20 cellular contexts compared by ENCODE assay signal in genomic region chr11:130766650-130767297, GRCh38.
DNase-seq lines count a peak whose midpoint lies in the region; ATAC-seq and TF ChIP-seq lines count a peak whose summit lies in the region.
"Had no signal": no experiment of that assay in that cellular context is flagged by ENCODE, and none has a peak within 500 bp of the region (broad histone marks: within the 10 kb centered on the region; RNA-seq: fewer than 3 reads in every experiment).

No MANE protein-coding gene starts in this region.

- peak; percentile 21 for ATAC-seq in GM21619 (IDR thresholded peaks at IDR 0.05; ENCODE audit: unreplicated experiment)
- ATAC-seq: activated CD4-positive, CD25-positive, alpha-beta regulatory T cell treated with anti-CD3 and anti-CD28 coated beads, Interleukin-2, amount 50 U/mL, for 24 hours; gastrocnemius medialis; left ventricle myocardium superior; Right ventricle myocardium inferior; stimulated activated effector memory CD8-positive, alpha-beta T cell treated with anti-CD3 and anti-CD28 coated beads, Interleukin-12 subunit alpha, Interleukin-12 subunit beta, amount 100 ng/mL, for 72 hours; upper lobe of right lung had no signal

- H3K27ac Mint-ChIP-seq in activated CD4-positive, alpha-beta T cell treated with anti-CD3 and anti-CD28 coated beads, Interleukin-2, amount 10 ng/mL, durations not matched to agents 24 days and 14 days: no peak overlapping the region
- H3K27ac Mint-ChIP-seq in osteocyte (ENCODE audit: unreplicated experiment): peak overlapping the region; percentile 68
- H3K27ac Mint-ChIP-seq: stimulated activated effector memory CD8-positive, alpha-beta T cell treated with anti-CD3 and anti-CD28 coated beads, Interleukin-12 subunit alpha, Interleukin-12 subunit beta, amount 100 ng/mL, for 72 hours had no signal

- TF ChIP-seq CTCF in osteocyte (IDR thresholded peaks at IDR 0.05) (no peak), prostate gland (IDR thresholded peaks at IDR 0.05) (no peak)

- no peak for DNase-seq in activated CD4-positive, alpha-beta T cell treated with anti-CD3 and anti-CD28 coated beads, Interleukin-2, amount 10 ng/mL, durations not matched to agents 24 days and 14 days
- no peak for DNase-seq in activated CD4-positive, alpha-beta T cell treated with anti-CD3 and anti-CD28 coated beads, Interleukin-2, amount 50 U/mL, for 1 hour
- peak; percentile 46 for DNase-seq in NCI-H69 (lab: John Stamatoyannopoulos, UW)
- DNase-seq in osteocyte (ENCODE audit: extremely low spot score, unreplicated experiment): no peak
- no peak for DNase-seq in prostate gland (ENCODE audit: low spot score)
- DNase-seq in mesenteric fat pad (ENCODE audit: low spot score): no peak
- DNase-seq in activated naive CD4-positive, alpha-beta T cell treated with Interleukin-2 at 50 U/mL for 16 hours: no peak
- DNase-seq: DMS53, gastrocnemius medialis, left ventricle myocardium superior, NCI-H1436, posterior cingulate gyrus, spleen, upper lobe of right lung had no signal

- H3K9me3 Mint-ChIP-seq in activated CD4-positive, alpha-beta T cell treated with anti-CD3 and anti-CD28 coated beads, Interleukin-2, amount 10 ng/mL, durations not matched to agents 24 days and 14 days: no peaks in the 10 kb centered on the region
- H3K9me3 Mint-ChIP-seq in osteocyte (ENCODE audit: unreplicated experiment): no peaks in the 10 kb centered on the region
- H3K9me3 Mint-ChIP-seq: stimulated activated effector memory CD8-positive, alpha-beta T cell treated with anti-CD3 and anti-CD28 coated beads, Interleukin-12 subunit alpha, Interleukin-12 subunit beta, amount 100 ng/mL, for 72 hours had no signal

- 64% methylated on average over 2 of the region's 2 CpGs for WGBS in prostate gland

- peak overlapping the region; percentile 2 for H3K4me3 Mint-ChIP-seq in activated CD4-positive, alpha-beta T cell treated with anti-CD3 and anti-CD28 coated beads, Interleukin-2, amount 10 ng/mL, durations not matched to agents 24 days and 14 days
- H3K4me3 Mint-ChIP-seq in osteocyte (ENCODE audit: unreplicated experiment): no peak overlapping the region
- H3K4me3 Mint-ChIP-seq: stimulated activated effector memory CD8-positive, alpha-beta T cell treated with anti-CD3 and anti-CD28 coated beads, Interleukin-12 subunit alpha, Interleukin-12 subunit beta, amount 100 ng/mL, for 72 hours had no signal

- H3K4me3 ChIP-seq in prostate gland: no peak overlapping the region
- H3K4me3 ChIP-seq: coronary artery, gastrocnemius medialis, spleen, upper lobe of right lung had no signal

- no peaks in the 10 kb centered on the region for H3K4me1 ChIP-seq in prostate gland (replicated peaks)
- H3K4me1 ChIP-seq: upper lobe of right lung had no signal

- no peaks in the 10 kb centered on the region for H3K9me3 ChIP-seq in prostate gland
- H3K9me3 ChIP-seq: gastrocnemius medialis, spleen, upper lobe of right lung had no signal

- H3K27me3 Mint-ChIP-seq in activated CD4-positive, alpha-beta T cell treated with anti-CD3 and anti-CD28 coated beads, Interleukin-2, amount 10 ng/mL, durations not matched to agents 24 days and 14 days: peaks cover 7% of the 10 kb centered on the region
- H3K27me3 Mint-ChIP-seq in osteocyte (ENCODE audit: unreplicated experiment): no peaks in the 10 kb centered on the region

- peaks cover 8% of the 10 kb centered on the region for H3K4me1 Mint-ChIP-seq in activated CD4-positive, alpha-beta T cell treated with anti-CD3 and anti-CD28 coated beads, Interleukin-2, amount 10 ng/mL, durations not matched to agents 24 days and 14 days
- H3K4me1 Mint-ChIP-seq in osteocyte (ENCODE audit: unreplicated experiment): peaks cover 68% of the 10 kb centered on the region

- TF ChIP-seq POLR2A in prostate gland (IDR thresholded peaks at IDR 0.05): no peak

- no peak overlapping the region for H3K27ac ChIP-seq in prostate gland
- H3K27ac ChIP-seq: C4-2B, coronary artery, gastrocnemius medialis, spleen, upper lobe of right lung had no signal

- intact Hi-C loops in activated CD4-positive, alpha-beta T cell treated with anti-CD3 and anti-CD28 coated beads, Interleukin-2, amount 10 ng/mL, durations not matched to agents 24 days and 14 days (cut with micrococcal nuclease): no loop called here
- intact Hi-C loops in prostate gland (cut with DNase I): no loop called here

- H3K36me3 ChIP-seq in prostate gland: no peaks in the 10 kb centered on the region
- H3K36me3 ChIP-seq: gastrocnemius medialis, spleen, upper lobe of right lung had no signal

- H3K27me3 ChIP-seq in prostate gland (replicated peaks; ENCODE audit: insufficient read depth): no peaks in the 10 kb centered on the region
- H3K27me3 ChIP-seq: gastrocnemius medialis, spleen, upper lobe of right lung had no signal

- H3K36me3 Mint-ChIP-seq in activated CD4-positive, alpha-beta T cell treated with anti-CD3 and anti-CD28 coated beads, Interleukin-2, amount 10 ng/mL, durations not matched to agents 24 days and 14 days (ENCODE audit: low read depth): no peaks in the 10 kb centered on the region
- no peaks in the 10 kb centered on the region for H3K36me3 Mint-ChIP-seq in osteocyte (ENCODE audit: unreplicated experiment)
- H3K36me3 Mint-ChIP-seq: stimulated activated effector memory CD8-positive, alpha-beta T cell treated with anti-CD3 and anti-CD28 coated beads, Interleukin-12 subunit alpha, Interleukin-12 subunit beta, amount 100 ng/mL, for 72 hours had no signal
